ENCODE assay signal across 8 cellular contexts in genomic region chr2:190535119-190535439, GRCh38.
DNase-seq lines count a peak whose midpoint lies in the region; ATAC-seq and TF ChIP-seq lines count a peak whose summit lies in the region.

No MANE protein-coding gene starts in this region.

- CTCF ChIA-PET in RWPE1 (lab: Yijun Ruan, JAX), result interaction anchor here (0.7 kb wide), 1 partner anchor 36 kb away, joined by 3 read pairs; no protein-coding TSS in a partner anchor

- no peak for TF ChIP-seq CTCF in RWPE1 (conservative IDR thresholded peaks at IDR 0.05; ENCODE audit: low read depth)
- no peak for TF ChIP-seq CTCF in fibroblast of mammary gland (conservative IDR thresholded peaks at IDR 0.05; ENCODE audit: control insufficient read depth, insufficient read depth, low read depth, low read length)

- no peak for DNase-seq in RWPE1 (ENCODE audit: low spot score)
- DNase-seq in fibroblast of mammary gland (ENCODE audit: low read depth), result no peak
- no peak for DNase-seq in skeletal muscle cell (ENCODE audit: low read depth)
- DNase-seq in NCI-H446 treated with DMSO at 0.1 percent for 48 hours (lab: John Stamatoyannopoulos, UW), result no peak
- no peak for DNase-seq in activated gamma-delta T cell (lab: John Stamatoyannopoulos, UW)
- DNase-seq in DMS153 (lab: John Stamatoyannopoulos, UW), result no peak

- peak overlapping the region; percentile 94 for H3K27ac ChIP-seq in RWPE1

- ATAC-seq in GM19351 (IDR thresholded peaks at IDR 0.05; ENCODE audit: unreplicated experiment) (peak; percentile 0), HG03039 (IDR thresholded peaks at IDR 0.05; ENCODE audit: unreplicated experiment) (no peak)

- POLR2A ChIA-PET in RWPE1 (lab: Yijun Ruan, JAX; ENCODE audit: low non-redundant PET), result no interaction called here

- peak overlapping the region; percentile 66 for H3K4me3 ChIP-seq in fibroblast of mammary gland (ENCODE audit: control insufficient read depth, low read depth, low read length)
- peak overlapping the region; percentile 65 for H3K4me3 ChIP-seq in skeletal muscle cell (ENCODE audit: low read depth, low read length)
